ENCODE assay signal across 25 cellular contexts in the genomic region with DNA sequence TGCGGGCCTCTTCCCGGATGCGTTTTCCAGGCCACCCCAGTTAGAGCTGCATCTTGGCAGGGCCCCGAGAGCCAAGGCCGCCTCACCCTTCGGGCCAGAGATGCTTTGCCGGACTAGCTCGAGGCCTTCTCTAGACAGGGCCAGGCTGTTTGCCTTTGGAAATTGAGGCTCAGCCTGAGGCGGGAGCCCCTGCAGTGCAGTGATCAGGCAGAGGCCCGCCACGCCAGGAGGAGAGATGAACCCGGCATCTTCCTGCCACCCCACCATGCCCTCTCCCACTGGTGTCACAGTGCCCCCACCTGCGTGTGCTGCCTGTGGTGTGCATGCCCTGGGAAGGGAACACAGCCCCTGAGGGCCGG. TPM values are rescaled to one million over a fixed set of nuclear protein-coding genes. Genes with fewer than 3 reads are reported as not detected.
"Had no signal": no experiment of that assay in that cellular context is flagged by ENCODE, and none has a peak within 500 bp of the region (broad histone marks: within the 10 kb centered on the region; RNA-seq: fewer than 3 reads in every experiment).

No MANE protein-coding gene starts in this region.

- DNase-seq: activated CD4-positive, alpha-beta T cell treated with anti-CD3 and anti-CD28 coated beads for 48 hours; activated CD4-positive, alpha-beta T cell treated with anti-CD3 and anti-CD28 coated beads, Interleukin-2, amount 50 U/mL, for 48 hours; activated CD4-positive, CD25-positive, alpha-beta regulatory T cell treated with anti-CD3 and anti-CD28 coated beads, Interleukin-2, amount 50 U/mL, for 72 hours; activated CD8-positive, alpha-beta memory T cell treated with anti-CD3 and anti-CD28 coated beads, Interleukin-2, amount 10 ng/mL, durations not matched to agents 7 days and 5 days; activated effector memory CD4-positive, alpha-beta T cell treated with Interleukin-2 at 50 U/mL for 16 hours; activated naive CD4-positive, alpha-beta T cell; activated T-cell treated with anti-CD3 and anti-CD28 coated beads, Interleukin-2, amount 50 U/mL, for 24 hours; amygdala; brain microvascular endothelial cell; Kasumi-1; NCI-H1105 treated with DMSO at 0.1 percent for 48 hours; NCI-H1436 treated with DMSO at 0.1 percent for 48 hours; NCI-H187; NCI-H2081 treated with DMSO at 0.1 percent for 48 hours; NCI-H446; NCI-H524; SHP77; T-helper 17 cell; T-helper 9 cell had no signal

- H3K4me3 Mint-ChIP-seq: activated CD8-positive, alpha-beta memory T cell treated with anti-CD3 and anti-CD28 coated beads, Interleukin-2, amount 10 ng/mL, durations not matched to agents 7 days and 5 days; activated naive CD4-positive, alpha-beta T cell treated with anti-CD3 and anti-CD28 coated beads, Interleukin-2, amount 50 U/mL, for 24 hours; activated T-cell treated with anti-CD3 and anti-CD28 coated beads, Interleukin-2, amount 50 U/mL, for 24 hours; activated T-helper 1 cell treated with anti-CD3 and anti-CD28 coated beads, Interleukin-12 subunit alpha, Interleukin-12 subunit beta, Interleukin-2, Interleukin-4 antibody, amounts not matched to agents 30 ng/mL and 10 ng/mL and 1 ng/mL, durations not matched to agents 14 hours and 24 hours and 36 hours; T-helper 17 cell; WTC11 had no signal

- H3K9me3 ChIP-seq: SJSA1 had no signal

- H3K4me3 ChIP-seq: cardiac muscle cell, SJSA1 had no signal

- H3K9me3 Mint-ChIP-seq: activated naive CD4-positive, alpha-beta T cell treated with anti-CD3 and anti-CD28 coated beads, Interleukin-2, amount 50 U/mL, for 24 hours; activated T-helper 1 cell treated with anti-CD3 and anti-CD28 coated beads, Interleukin-12 subunit alpha, Interleukin-12 subunit beta, Interleukin-2, Interleukin-4 antibody, amounts not matched to agents 30 ng/mL and 10 ng/mL and 1 ng/mL, durations not matched to agents 14 hours and 24 hours and 36 hours; WTC11 had no signal

- H3K36me3 Mint-ChIP-seq: WTC11 had no signal

- FAIRE-seq: RCC 7860 had no signal

- H3K4me1 Mint-ChIP-seq: activated CD8-positive, alpha-beta memory T cell treated with anti-CD3 and anti-CD28 coated beads, Interleukin-2, amount 10 ng/mL, durations not matched to agents 7 days and 5 days; activated naive CD4-positive, alpha-beta T cell treated with anti-CD3 and anti-CD28 coated beads, Interleukin-2, amount 50 U/mL, for 24 hours; T-helper 17 cell had no signal

- H3K36me3 ChIP-seq: brain microvascular endothelial cell, cardiac muscle cell, SJSA1 had no signal

- H3K27ac ChIP-seq: brain microvascular endothelial cell, cardiac muscle cell, SJSA1 had no signal

- H3K27ac Mint-ChIP-seq: activated CD8-positive, alpha-beta memory T cell treated with anti-CD3 and anti-CD28 coated beads, Interleukin-2, amount 10 ng/mL, durations not matched to agents 7 days and 5 days; activated naive CD4-positive, alpha-beta T cell treated with anti-CD3 and anti-CD28 coated beads, Interleukin-2, amount 50 U/mL, for 24 hours; activated T-cell treated with anti-CD3 and anti-CD28 coated beads, Interleukin-2, amount 50 U/mL, for 24 hours; activated T-helper 1 cell treated with anti-CD3 and anti-CD28 coated beads, Interleukin-12 subunit alpha, Interleukin-12 subunit beta, Interleukin-2, Interleukin-4 antibody, amounts not matched to agents 30 ng/mL and 10 ng/mL and 1 ng/mL, durations not matched to agents 14 hours and 24 hours and 36 hours; T-helper 17 cell; WTC11 had no signal

- H3K4me1 ChIP-seq: SJSA1 had no signal

- ATAC-seq: activated CD8-positive, alpha-beta memory T cell treated with anti-CD3 and anti-CD28 coated beads, Interleukin-2, amount 10 ng/mL, durations not matched to agents 7 days and 5 days; T-helper 17 cell had no signal

RNA-seq across cellular contexts. Expression of gene ROPN1B, which starts 8.9 kb away (rescaled TPM):
- total RNA-seq: activated CD8-positive, alpha-beta memory T cell treated with anti-CD3 and anti-CD28 coated beads, Interleukin-2, amount 10 ng/mL, durations not matched to agents 7 days and 5 days; activated T-helper 1 cell treated with anti-CD3 and anti-CD28 coated beads, Interleukin-12 subunit alpha, Interleukin-12 subunit beta, Interleukin-2, Interleukin-4 antibody, amounts not matched to agents 30 ng/mL and 10 ng/mL and 1 ng/mL, durations not matched to agents 14 hours and 24 hours and 36 hours; cardiac muscle cell; SJSA1; T-helper 17 cell had no signal
- polyA plus RNA-seq: cardiac muscle cell had no signal
